In genomic region chr17:15169676-15170075, GRCh38 we compare ENCODE assay signal across 1 cellular context.
TF ChIP-seq lines count a peak whose summit lies in the region.

No MANE protein-coding gene starts in this region.

TF ChIP-seq in A549, 52 proteins besides CTCF, POLR2A, EP300 and RAD21 (continued from another document):
- TF ChIP-seq HMGXB4 (CRISPR knock-in tag; IDR thresholded peaks at IDR 0.05; ENCODE audit: borderline replicate concordance) (no peak), KDM1A (IDR thresholded peaks at IDR 0.05; ENCODE audit: low read depth) (no peak), ZC3H11A (IDR thresholded peaks at IDR 0.05) (no peak), CHD2 (IDR thresholded peaks at IDR 0.05; ENCODE audit: low read length, partially characterized antibody) (no peak), PBX3 (IDR thresholded peaks at IDR 0.05) (no peak), HOXB13 (CRISPR knock-in tag; IDR thresholded peaks at IDR 0.05; ENCODE audit: low read depth) (no peak), RFX5 (IDR thresholded peaks at IDR 0.05) (no peak)
- TF ChIP-seq, protein P1, sequence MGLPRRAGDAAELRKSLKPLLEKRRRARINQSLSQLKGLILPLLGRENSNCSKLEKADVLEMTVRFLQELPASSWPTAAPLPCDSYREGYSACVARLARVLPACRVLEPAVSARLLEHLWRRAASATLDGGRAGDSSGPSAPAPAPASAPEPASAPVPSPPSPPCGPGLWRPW (IDR thresholded peaks at IDR 0.05) = no peak
